ENCODE assay signal across 8 cellular contexts in the genomic region with DNA sequence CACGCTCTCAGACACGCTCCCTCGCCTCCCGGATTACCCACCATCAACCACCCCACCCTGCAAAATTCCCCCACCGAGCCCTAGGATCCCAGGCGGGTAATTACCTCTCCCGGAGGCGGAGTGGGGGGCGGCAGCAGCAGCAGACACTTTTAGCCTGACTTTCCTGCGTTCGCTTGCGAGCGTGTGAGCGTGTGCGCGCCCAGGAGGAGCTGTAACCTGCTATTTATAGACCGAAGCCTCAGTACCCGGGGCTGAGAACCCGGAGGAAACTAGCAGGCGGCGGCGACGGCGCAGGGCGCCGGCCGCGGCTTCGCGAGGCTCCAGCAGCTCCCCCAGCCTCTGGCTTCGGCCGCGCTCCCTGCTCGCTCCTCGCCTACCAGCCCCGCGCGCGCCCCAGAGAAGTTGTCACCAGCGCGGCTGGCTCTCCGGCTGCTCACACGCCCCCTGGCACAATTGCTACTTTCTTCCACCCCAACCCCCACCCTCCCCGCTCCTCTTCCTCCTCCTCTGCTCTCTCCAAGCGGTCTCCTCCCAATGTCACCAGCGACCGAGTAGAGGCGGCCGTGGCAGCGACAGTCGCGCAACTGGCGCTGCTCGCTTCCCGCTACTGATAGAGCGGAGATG. TPM values are rescaled to one million over a fixed set of nuclear protein-coding genes. Genes with fewer than 3 reads are reported as not detected.
DNase-seq lines count a peak whose midpoint lies in the region; ATAC-seq and TF ChIP-seq lines count a peak whose summit lies in the region.

Gene INPP4B (minus strand): TSS at position 197 of the 624 bp plus-strand sequence.

- CTCF ChIA-PET in WTC11 (lab: Charles Lee) = interaction anchor here (1.1 to 1.3 kb wide), 3 partner anchors 12 to 155 kb away, joined by 3 to 6 read pairs (median 3); no protein-coding TSS in a partner anchor

- no peak for TF ChIP-seq CTCF in WTC11 (IDR thresholded peaks at IDR 0.05)

- peaks cover 60% of the 10 kb centered on the region for H3K27me3 Mint-ChIP-seq in WTC11 (ENCODE audit: low read depth)

- H3K36me3 ChIP-seq in HUES48 (ENCODE audit: control insufficient read depth, insufficient read depth, low read length) (no peaks in the 10 kb centered on the region), skeletal muscle tissue (ENCODE audit: control insufficient read depth in 3 of 3, insufficient read depth in 3 of 3, low read length in 3 of 3) (no peaks in the 10 kb centered on the region)

- H3K9ac ChIP-seq in HUES48 (ENCODE audit: low read depth, low read length) = no peak within 1 kb of the TSS
- H3K9ac ChIP-seq in skeletal muscle tissue (ENCODE audit: low read depth in 1 of 3, low read length in 3 of 3) = peak within 1 kb of the TSS; percentile 83 to 89 (median 89)

- no peak within 1 kb of the TSS for H3K27ac ChIP-seq in HUES48 (ENCODE audit: low read depth, low read length)
- peak within 1 kb of the TSS; percentile 80 for H3K27ac ChIP-seq in caudate nucleus (ENCODE audit: low read depth, low read length)
- H3K27ac ChIP-seq in skeletal muscle tissue (ENCODE audit: low read depth, low read length) = peak within 1 kb of the TSS; percentile 77

- peaks cover 15% of the 10 kb centered on the region for H3K4me1 Mint-ChIP-seq in WTC11

- H3K4me1 ChIP-seq in HUES48 (ENCODE audit: control insufficient read depth, insufficient read depth, low read length) = no peaks in the 10 kb centered on the region; the same call in 1 of the 2 replicates
- H3K4me1 ChIP-seq in skeletal muscle tissue (ENCODE audit: control insufficient read depth in 3 of 3, insufficient read depth in 3 of 3, low read length in 3 of 3) = peaks cover 7 to 21% (median 13%) of the 10 kb centered on the region in 3 donors

- H3K9me3 Mint-ChIP-seq in WTC11 = 0 out of 2 replicates have a peak, but pooled peaks cover under 1% of the 10 kb centered on the region

- POLR2A ChIA-PET in WTC11 (lab: Charles Lee) = no interaction called here

- H3K36me3 Mint-ChIP-seq in WTC11 = no peaks in the 10 kb centered on the region

- H3K4me3 ChIP-seq in HUES48 (ENCODE audit: low read depth, low read length) (peak within 1 kb of the TSS; percentile 72), skeletal muscle tissue (ENCODE audit: low read length in 3 of 3) (peak within 1 kb of the TSS; percentile 81 to 84 (median 84))

- no peak within 1 kb of the TSS for H3K27ac Mint-ChIP-seq in WTC11

- peak; percentile 55 for ATAC-seq in WTC11

- peak within 1 kb of the TSS; percentile 82 for H3K4me3 Mint-ChIP-seq in WTC11

- peaks cover 62% of the 10 kb centered on the region for H3K27me3 ChIP-seq in HUES48 (ENCODE audit: control insufficient read depth, insufficient read depth, low read length)
- no peaks in the 10 kb centered on the region for H3K27me3 ChIP-seq in skeletal muscle tissue (ENCODE audit: control insufficient read depth in 3 of 3, insufficient read depth in 3 of 3, low read length in 3 of 3)

- H3K9me3 ChIP-seq in HUES48 (ENCODE audit: control insufficient read depth, insufficient read depth, low read length) (no peaks in the 10 kb centered on the region), skeletal muscle tissue (ENCODE audit: control insufficient read depth in 3 of 3, low read length in 3 of 3) (no peaks in the 10 kb centered on the region)

- DNase-seq in G401 (ENCODE audit: low spot score) (peak; percentile 37), WTC11 (ENCODE audit: low spot score) (peak; percentile 48), caudate nucleus (lab: John Stamatoyannopoulos, UW) (peak in 55 of 61 donors; percentile 8 to 92 (median 67)), inferior parietal cortex (ENCODE audit: extremely low spot score) (peak; percentile 32), pons (ENCODE audit: low spot score) (no peak), NCI-H2171 (lab: John Stamatoyannopoulos, UW) (no peak)

- in situ Hi-C loops in G401 (cut with HindIII; ENCODE audit: low sequenced_read_pairs) = no loop called here

TF ChIP-seq in WTC11, 78 proteins besides CTCF, POLR2A, EP300 and RAD21:
- TF ChIP-seq ZNF219 (CRISPR knock-in tag; IDR thresholded peaks at IDR 0.05; ENCODE audit: borderline replicate concordance) = no peak
- TF ChIP-seq MAX (CRISPR knock-in tag; IDR thresholded peaks at IDR 0.05) = no peak
- TF ChIP-seq ZSCAN18 (CRISPR knock-in tag; IDR thresholded peaks at IDR 0.05) = no peak
- TF ChIP-seq, protein P1, sequence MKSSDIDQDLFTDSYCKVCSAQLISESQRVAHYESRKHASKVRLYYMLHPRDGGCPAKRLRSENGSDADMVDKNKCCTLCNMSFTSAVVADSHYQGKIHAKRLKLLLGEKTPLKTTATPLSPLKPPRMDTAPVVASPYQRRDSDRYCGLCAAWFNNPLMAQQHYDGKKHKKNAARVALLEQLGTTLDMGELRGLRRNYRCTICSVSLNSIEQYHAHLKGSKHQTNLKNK (CRISPR knock-in tag; IDR thresholded peaks at IDR 0.05) = no peak
- TF ChIP-seq GABPB1 (CRISPR knock-in tag; IDR thresholded peaks at IDR 0.05) = no peak
- TF ChIP-seq, protein P2, sequence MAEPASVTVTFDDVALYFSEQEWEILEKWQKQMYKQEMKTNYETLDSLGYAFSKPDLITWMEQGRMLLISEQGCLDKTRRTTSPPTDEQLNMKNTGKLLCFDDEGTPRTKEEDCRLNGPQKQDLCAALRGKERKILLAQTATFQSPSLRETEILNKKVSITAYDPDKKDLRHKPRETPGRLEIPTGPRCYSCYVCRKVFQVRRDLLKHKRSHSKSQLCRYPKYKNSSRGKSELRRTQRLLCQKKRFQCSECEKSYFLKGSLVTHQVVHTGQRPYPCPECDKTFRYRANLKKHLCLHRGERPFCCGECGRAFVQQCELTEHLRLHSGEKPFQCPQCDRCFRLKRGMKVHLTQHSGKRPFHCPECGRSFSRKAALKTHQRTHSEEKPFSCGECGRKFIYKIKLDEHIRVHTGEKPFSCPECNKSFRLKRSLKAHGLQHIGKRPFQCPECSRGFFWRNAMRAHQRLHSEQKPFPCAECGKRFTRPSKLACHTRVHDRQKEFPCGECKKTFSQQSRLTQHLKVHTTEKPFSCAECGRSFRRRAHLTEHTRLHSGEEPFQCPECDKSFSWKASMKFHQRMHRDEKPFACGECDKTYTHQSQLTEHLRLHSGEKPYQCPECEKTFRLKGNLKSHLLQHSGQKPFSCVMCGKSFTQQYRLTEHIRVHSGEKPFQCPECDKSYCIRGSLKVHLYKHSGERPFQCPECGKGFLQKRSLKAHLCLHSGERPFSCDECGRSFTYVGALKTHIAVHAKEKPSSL (CRISPR knock-in tag; conservative IDR thresholded peaks at IDR 0.05) = no peak
- TF ChIP-seq ZNF232 (CRISPR knock-in tag; IDR thresholded peaks at IDR 0.05) = no peak
TF ChIP-seq in WTC11: peak in this region for 0.

RNA-seq across cellular contexts. Expression of gene INPP4B, which starts in this region (rescaled TPM):
- 62.1 and 70.7 TPM in 2 replicates for total RNA-seq in G401 (2014; rRNA removed; shearing (Covaris generic))
- total RNA-seq in WTC11 (2021) (0.57 to 0.92 TPM (median 0.62 TPM) in 3 replicates), skeletal muscle tissue (52.7 TPM)

Comparison
In these comparisons a context has a peak if more than half of its experiments do, and no peak if none do; other contexts are left out.
1. RNA of gene INPP4B (total RNA-seq): 62.1 to 70.7 TPM in G401 and 52.7 TPM in skeletal muscle tissue (single experiment); 0.57 to 0.92 TPM in WTC11; every median in the first group is over 10 times any median in the second.
2. Peak in DNase-seq and ATAC-seq in WTC11; RNA of the gene not detected or under 1 TPM.
3. DNase-seq: peak in G401 (single experiment), caudate nucleus (55 of 61) and inferior parietal cortex (single experiment); none in pons (single experiment) and NCI-H2171 (single experiment).